11 cellular contexts compared by ENCODE assay signal in genomic region chr3:128734523-128735189, GRCh38. TPM values are rescaled to one million over a fixed set of nuclear protein-coding genes. Genes with fewer than 3 reads are reported as not detected.
DNase-seq lines count a peak whose midpoint lies in the region; ATAC-seq and TF ChIP-seq lines count a peak whose summit lies in the region.
"Had no signal": no experiment of that assay in that cellular context is flagged by ENCODE, and none has a peak within 500 bp of the region (broad histone marks: within the 10 kb centered on the region; RNA-seq: fewer than 3 reads in every experiment).

No MANE protein-coding gene starts in this region.

- TF ChIP-seq CTCF in brain (conservative IDR thresholded peaks at IDR 0.05) = no peak

- peaks cover 14 to 81% (median 32%) of the 10 kb centered on the region in 10 experiments for H3K4me1 ChIP-seq in BLaER1 treated with 17β-estradiol and CSF1 and Interleukin-3, amounts not matched to agents 10 nM and 100 nM
- H3K4me1 ChIP-seq in effector memory CD4-positive, alpha-beta T cell (ENCODE audit: control insufficient read depth, insufficient read depth, low read length, poor library complexity, severe bottlenecking) = peaks cover 30% of the 10 kb centered on the region

- H3K27me3 Mint-ChIP-seq in brain = peaks cover 4% of the 10 kb centered on the region
- H3K27me3 Mint-ChIP-seq: memory B cell had no signal

- H3K36me3 Mint-ChIP-seq in brain = peaks cover 80% of the 10 kb centered on the region

- peaks cover 43 to 92% (median 80%) of the 10 kb centered on the region in 11 experiments for H3K36me3 ChIP-seq in BLaER1 treated with 17β-estradiol and CSF1 and Interleukin-3, amounts not matched to agents 10 nM and 100 nM
- no peaks in the 10 kb centered on the region for H3K36me3 ChIP-seq in effector memory CD4-positive, alpha-beta T cell (ENCODE audit: control insufficient read depth, insufficient read depth, low read length)

- peak overlapping the region in 3 of 5 experiments; percentile 6 to 26 (median 20) for H3K27ac Mint-ChIP-seq in brain

- H3K27me3 ChIP-seq in BLaER1 treated with 17β-estradiol and CSF1 and Interleukin-3, amounts not matched to agents 10 nM and 100 nM = no peaks in the 10 kb centered on the region
- no peaks in the 10 kb centered on the region for H3K27me3 ChIP-seq in effector memory CD4-positive, alpha-beta T cell (replicated peaks; ENCODE audit: control insufficient read depth, insufficient read depth, low read length, poor library complexity, severe bottlenecking)

- peaks cover 3 to 10% (median 7%) of the 10 kb centered on the region in 5 experiments for H3K9me3 Mint-ChIP-seq in brain
- H3K9me3 Mint-ChIP-seq: memory B cell had no signal

- no peak for DNase-seq in effector memory CD4-positive, alpha-beta T cell
- DNase-seq in SKM-1 (lab: John Stamatoyannopoulos, UW; ENCODE audit: unreplicated experiment) (no peak), globus pallidus (ENCODE audit: low spot score) (no peak), ecto neural progenitor cell (ENCODE audit: low spot score) (no peak)
- DNase-seq: activated CD4-positive, alpha-beta T cell treated with anti-CD3 and anti-CD28 coated beads for 1 hour; Right ventricle myocardium superior had no signal

- H3K9ac ChIP-seq in BLaER1 treated with 17β-estradiol and CSF1 and Interleukin-3, amounts not matched to agents 10 nM and 100 nM = no peak overlapping the region

- peaks cover 94 to 100% (median 100%) of the 10 kb centered on the region in 11 experiments for H4K20me1 ChIP-seq in BLaER1 treated with 17β-estradiol and CSF1 and Interleukin-3, amounts not matched to agents 10 nM and 100 nM

- ATAC-seq in GM18502 (IDR thresholded peaks at IDR 0.05; ENCODE audit: poor library complexity, unreplicated experiment) = peak; percentile 64
- peak; percentile 68 for ATAC-seq in HG02884 (IDR thresholded peaks at IDR 0.05; ENCODE audit: unreplicated experiment)

- peaks cover 52% of the 10 kb centered on the region for H3K4me1 Mint-ChIP-seq in brain

- no peak overlapping the region for H3K4me3 ChIP-seq in BLaER1 treated with 17β-estradiol and CSF1 and Interleukin-3, amounts not matched to agents 10 nM and 100 nM
- no peak overlapping the region for H3K4me3 ChIP-seq in effector memory CD4-positive, alpha-beta T cell (ENCODE audit: insufficient read depth, low read depth, low read length, poor library complexity, severe bottlenecking)

- no peak overlapping the region for H3K4me3 Mint-ChIP-seq in brain
- H3K4me3 Mint-ChIP-seq: memory B cell had no signal

- peak overlapping the region in 6 of 11 experiments; percentile 10 to 58 (median 29); a peak in 10 of 22 replicates for H3K4me2 ChIP-seq in BLaER1 treated with 17β-estradiol and CSF1 and Interleukin-3, amounts not matched to agents 10 nM and 100 nM

- peaks cover 0 to 44% (median 27%) of the 10 kb centered on the region in 11 experiments; a peak in 18 of 22 replicates for H3K9me3 ChIP-seq in BLaER1 treated with 17β-estradiol and CSF1 and Interleukin-3, amounts not matched to agents 10 nM and 100 nM (replicated peaks in 1 of 11)
- H3K9me3 ChIP-seq in effector memory CD4-positive, alpha-beta T cell (ENCODE audit: control insufficient read depth, low read length) = no peaks in the 10 kb centered on the region

- H3K27ac ChIP-seq in BLaER1 treated with 17β-estradiol and CSF1 and Interleukin-3, amounts not matched to agents 10 nM and 100 nM = no peak overlapping the region
- H3K27ac ChIP-seq in effector memory CD4-positive, alpha-beta T cell (ENCODE audit: insufficient read depth, low read length, poor library complexity, severe bottlenecking) = no peak overlapping the region

RNA-seq across cellular contexts. Expression of gene RAB7A, which starts 8.7 kb away (rescaled TPM):
- polyA plus RNA-seq in brain (ENCODE audit: insufficient read depth, low read depth, low replicate concordance) = 271 TPM
